Comparison of ENCODE assay signal across 15 cellular contexts in the genomic region with DNA sequence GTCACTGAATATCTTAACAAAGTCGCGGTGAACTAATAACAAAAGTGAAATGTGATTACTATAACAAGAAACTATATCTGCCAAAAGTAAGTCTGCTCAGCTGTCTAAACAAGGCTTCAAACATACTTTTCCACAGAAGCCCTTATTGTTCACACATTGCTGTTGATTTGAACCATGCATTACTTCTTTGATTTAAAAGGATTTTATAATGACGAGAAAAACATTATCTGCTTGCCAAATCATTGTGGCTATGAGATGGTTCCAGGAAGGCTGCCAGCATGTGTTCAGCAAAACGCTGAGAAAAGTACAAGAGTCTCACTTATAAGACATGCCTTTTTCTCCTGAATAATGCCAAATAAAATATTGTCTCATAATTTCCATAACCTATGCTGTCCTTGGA. TPM values are rescaled to one million over a fixed set of nuclear protein-coding genes. Genes with fewer than 3 reads are reported as not detected.
A peak's percentile ranks its signal among the peaks of the same experiment; 100 is the strongest.
DNase-seq lines count a peak whose midpoint lies in the region; ATAC-seq lines count a peak whose summit lies in the region.
"Had no signal": no experiment of that assay in that cellular context is flagged by ENCODE, and none has a peak within 500 bp of the region (broad histone marks: within the 10 kb centered on the region; RNA-seq: fewer than 3 reads in every experiment).

No MANE protein-coding gene starts in this region.

- H3K9me3 ChIP-seq in adipocyte (ENCODE audit: control insufficient read depth, low read length): no peaks in the 10 kb centered on the region
- H3K9me3 ChIP-seq in skeletal muscle satellite cell (replicated peaks; ENCODE audit: low read length): no peaks in the 10 kb centered on the region
- H3K9me3 ChIP-seq: HAP-1 had no signal

- peak overlapping the region; percentile 67 for H3K4me3 ChIP-seq in adipocyte (ENCODE audit: low read length)
- H3K4me3 ChIP-seq in skeletal muscle satellite cell (ENCODE audit: low read length): peak overlapping the region; percentile 50
- H3K4me3 ChIP-seq: HAP-1 had no signal

- DNase-seq in H4 (ENCODE audit: low spot score): peak; percentile 71
- peak; percentile 72 for DNase-seq in adipocyte (ENCODE audit: low read depth)
- DNase-seq in fibroblast of peridontal ligament (ENCODE audit: extremely low read depth): peak; percentile 86
- no peak for DNase-seq in NCI-H1417 (lab: John Stamatoyannopoulos, UW)
- DNase-seq in NCI-H2171 (lab: John Stamatoyannopoulos, UW): no peak
- DNase-seq in RKO (ENCODE audit: low spot score): no peak
- DNase-seq: activated CD8-positive, alpha-beta memory T cell treated with anti-CD3 and anti-CD28 coated beads, Interleukin-2, amount 50 U/mL, for 48 hours; IMR-90; NCI-H187 treated with DMSO at 0.1 percent for 48 hours; nephron progenitor cell; RPMI8226 had no signal

- H3K27me3 ChIP-seq in adipocyte (replicated peaks; ENCODE audit: control insufficient read depth, insufficient read depth, low read length): no peaks in the 10 kb centered on the region
- H3K27me3 ChIP-seq in skeletal muscle satellite cell (ENCODE audit: control insufficient read depth, insufficient read depth, low read length): no peaks in the 10 kb centered on the region

- ATAC-seq in HG03039 (IDR thresholded peaks at IDR 0.05; ENCODE audit: unreplicated experiment): no peak

- H3K9ac ChIP-seq in adipocyte (ENCODE audit: low read length) (peak overlapping the region; percentile 27), skeletal muscle satellite cell (ENCODE audit: low read depth, low read length) (peak overlapping the region; percentile 44)

- H3K36me3 ChIP-seq in adipocyte (ENCODE audit: control insufficient read depth, insufficient read depth, low read length, severe bottlenecking) (no peaks in the 10 kb centered on the region), skeletal muscle satellite cell (ENCODE audit: insufficient read depth, low read length) (no peaks in the 10 kb centered on the region)
- H3K36me3 ChIP-seq: HAP-1 had no signal

- H3K4me2 ChIP-seq in skeletal muscle satellite cell (ENCODE audit: low read length): peak overlapping the region; percentile 79

- H3K4me1 ChIP-seq in adipocyte (ENCODE audit: control insufficient read depth, insufficient read depth, low read length): peaks cover 12% of the 10 kb centered on the region
- H3K4me1 ChIP-seq in skeletal muscle satellite cell (ENCODE audit: control insufficient read depth, insufficient read depth, low read length): peaks cover 15% of the 10 kb centered on the region
- H3K4me1 ChIP-seq: HAP-1 had no signal

RNA-seq across cellular contexts. Expression of a gene that starts 24.4 kb away (rescaled TPM):
- total RNA-seq in H4 (2014; rRNA removed; shearing (Covaris generic)): not detected in 2 replicates
- total RNA-seq in skeletal muscle satellite cell (2012; rRNA removed): 0.44 and 1.0 TPM in 2 replicates
- total RNA-seq: epithelial cell of proximal tubule, IMR-90 had no signal

RNA-seq across cellular contexts. Expression of a gene that starts 28.2 kb away (rescaled TPM):
- total RNA-seq in H4 (2014; rRNA removed; shearing (Covaris generic)): 0.14 and 0.86 TPM in 2 replicates
- 0.22 and 0.25 TPM in 2 replicates for total RNA-seq in skeletal muscle satellite cell (2012; rRNA removed)
- total RNA-seq: IMR-90 had no signal

Comparison
In these comparisons a context has a peak if more than half of its experiments do, and no peak if none do; other contexts are left out.
1. DNase-seq: peak in H4 (single experiment), adipocyte (single experiment) and fibroblast of peridontal ligament (single experiment); none in NCI-H1417 (0 of 3), NCI-H2171 (single experiment) and RKO (single experiment).